In genomic region chr20:5608448-5609161, GRCh38 we compare ENCODE assay signal across 8 cellular contexts. TPM values are rescaled to one million over a fixed set of nuclear protein-coding genes. Genes with fewer than 3 reads are reported as not detected.
DNase-seq lines count a peak whose midpoint lies in the region; ATAC-seq, FAIRE-seq and TF ChIP-seq lines count a peak whose summit lies in the region.

No MANE protein-coding gene starts in this region.

- POLR2A ChIA-PET in endothelial cell of umbilical vein (lab: Charles Lee) = no interaction called here

- no peak for TF ChIP-seq POLR2A in Peyer's patch (IDR thresholded peaks at IDR 0.05)
- no peak for TF ChIP-seq POLR2A in endothelial cell of umbilical vein (IDR thresholded peaks at IDR 0.05; ENCODE audit: low read depth, low read length)

- H3K4me3 ChIP-seq in Peyer's patch (peak overlapping the region; percentile 65 to 89 (median 78)), endothelial cell of umbilical vein (replicated peaks in 1 of 3; ENCODE audit: insufficient read depth in 1 of 3, low read depth in 1 of 3, low read length in 3 of 3) (peak overlapping the region in 1 of 3 experiments; percentile 87), skeletal muscle cell (ENCODE audit: low read depth, low read length) (peak overlapping the region; percentile 75)

- no peak for ATAC-seq in GM21723 (IDR thresholded peaks at IDR 0.05; ENCODE audit: unreplicated experiment)
- no peak for ATAC-seq in activated CD4-positive, CD25-positive, alpha-beta regulatory T cell treated with anti-CD3 and anti-CD28 coated beads, Interleukin-2, amount 50 U/mL, for 24 hours

- no peak for FAIRE-seq in endothelial cell of umbilical vein (lab: Jason Lieb, UNC)

- CTCF ChIA-PET in endothelial cell of umbilical vein (lab: Charles Lee) = interaction anchor here (0.9 to 2.6 kb wide), 4 partner anchors 17 to 106 kb away, joined by 3 to 8 read pairs (median 6); no protein-coding TSS in a partner anchor

- peak overlapping the region; percentile 28 for H3K9ac ChIP-seq in endothelial cell of umbilical vein (replicated peaks; ENCODE audit: extremely low read depth, insufficient read depth, low read length)

- H3K79me2 ChIP-seq in endothelial cell of umbilical vein (ENCODE audit: control insufficient read depth, insufficient read depth, low read length) = peaks cover 32% of the 10 kb centered on the region

- H3K36me3 ChIP-seq in Peyer's patch = no peaks in the 10 kb centered on the region
- no peaks in the 10 kb centered on the region for H3K36me3 ChIP-seq in endothelial cell of umbilical vein (ENCODE audit: control insufficient read depth in 2 of 2, extremely low read depth in 1 of 2, insufficient read depth in 2 of 2, low read length in 2 of 2)

- H3K27me3 ChIP-seq in Peyer's patch = no peaks in the 10 kb centered on the region
- H3K27me3 ChIP-seq in endothelial cell of umbilical vein (ENCODE audit: control insufficient read depth in 2 of 2, insufficient read depth in 2 of 2, low read length in 2 of 2) = no peaks in the 10 kb centered on the region

- no TSS peak for BruUV-seq in endothelial cell of umbilical vein (replicated peaks; lab: Mats Ljungman, UMichigan)

- no peaks in the 10 kb centered on the region for H4K20me1 ChIP-seq in endothelial cell of umbilical vein (replicated peaks; ENCODE audit: control insufficient read depth, extremely low read depth, insufficient read depth, low read length)

- intact Hi-C loops in endothelial cell of umbilical vein (cut with micrococcal nuclease) = loop anchor here (5.0 kb wide), 1 partner anchor 36 kb away; no protein-coding TSS in a partner anchor

- TF ChIP-seq CTCF in Peyer's patch (IDR thresholded peaks at IDR 0.05) (no peak), endothelial cell of umbilical vein (IDR thresholded peaks at IDR 0.05; ENCODE audit: extremely low read depth in 1 of 2, insufficient read depth in 1 of 2, low read depth in 1 of 2, low read length in 2 of 2) (no peak)

- H3K9me3 ChIP-seq in Peyer's patch (no peaks in the 10 kb centered on the region), endothelial cell of umbilical vein (replicated peaks; ENCODE audit: control insufficient read depth, insufficient read depth, low read length) (no peaks in the 10 kb centered on the region)

- no peak overlapping the region for H2AFZ ChIP-seq in endothelial cell of umbilical vein (ENCODE audit: low read depth, low read length)

- H3K9me1 ChIP-seq in endothelial cell of umbilical vein (replicated peaks; ENCODE audit: control insufficient read depth, extremely low read depth, insufficient read depth, low read length) = no peaks in the 10 kb centered on the region

- DNase-seq in NCI-H2196 treated with DMSO at 0.1 percent for 48 hours (lab: John Stamatoyannopoulos, UW; ENCODE audit: unreplicated experiment) = peak; percentile 64
- no peak for DNase-seq in NCI-H2196 (lab: John Stamatoyannopoulos, UW; ENCODE audit: unreplicated experiment)
- no peak for DNase-seq in Peyer's patch
- DNase-seq in endothelial cell of umbilical vein (ENCODE audit: low read depth, low spot score) = peak; percentile 48
- DNase-seq in skeletal muscle cell (ENCODE audit: low read depth) = no peak
- no peak for DNase-seq in effector CD4-positive, alpha-beta T cell

- dilution Hi-C loops in endothelial cell of umbilical vein (cut with MboI; ENCODE audit: extremely low pct_ligation_motif_present, low sequenced_read_pairs) = no loop called here

- H3K4me2 ChIP-seq in endothelial cell of umbilical vein (ENCODE audit: insufficient read depth, low read length) = peak overlapping the region; percentile 93

- H3K4me1 ChIP-seq in Peyer's patch (peaks cover 6 to 40% (median 14%) of the 10 kb centered on the region in 4 donors), endothelial cell of umbilical vein (ENCODE audit: control insufficient read depth, extremely low read depth, insufficient read depth, low read length) (peaks cover 22% of the 10 kb centered on the region)

- H3K27ac ChIP-seq in Peyer's patch (peak overlapping the region; percentile 94 to 100 (median 97)), endothelial cell of umbilical vein (ENCODE audit: insufficient read depth, low read depth, low read length) (no peak overlapping the region)

TF ChIP-seq in endothelial cell of umbilical vein, 7 proteins besides CTCF, POLR2A, EP300 and RAD21:
- TF ChIP-seq MYC (IDR thresholded peaks at IDR 0.05; ENCODE audit: low read depth, low read length) (no peak), JUN (IDR thresholded peaks at IDR 0.05; ENCODE audit: borderline replicate concordance, insufficient read depth, insufficient read length, low read depth) (no peak), EZH2 (IDR thresholded peaks at IDR 0.05; ENCODE audit: borderline replicate concordance, low read depth, low read length, severe bottlenecking) (no peak), POLR2AphosphoS5 (IDR thresholded peaks at IDR 0.05; ENCODE audit: insufficient read depth, low read depth, low read length) (no peak), FOS (IDR thresholded peaks at IDR 0.05; ENCODE audit: borderline replicate concordance, insufficient read depth, low read length) (no peak), GATA2 (IDR thresholded peaks at IDR 0.05; ENCODE audit: insufficient read depth, insufficient read length, low read depth, low read length) (no peak), MAX (IDR thresholded peaks at IDR 0.05; ENCODE audit: insufficient read depth, insufficient read length) (no peak)

RNA-seq across cellular contexts. Expression of gene GPCPD1, which starts 2.2 kb away (rescaled TPM):
- total RNA-seq in Peyer's patch = 10 to 100 TPM; 18.2 to 64.4 (median 23.8) TPM
- total RNA-seq in endothelial cell of umbilical vein = 16.7 and 21.8 TPM in 2 replicates
- polyA plus RNA-seq in endothelial cell of umbilical vein = 5.1 and 6.4 TPM in 2 replicates
- 4.6 and 4.9 TPM in 2 replicates for polyA plus RNA-seq in endothelial cell of umbilical vein (2011; cell fraction: cytosol; rRNA removed)
- polyA plus RNA-seq in endothelial cell of umbilical vein (2011; cell fraction: nucleus; rRNA removed) = 19.2 and 21.8 TPM in 2 replicates
- polyA plus RNA-seq in endothelial cell of umbilical vein (2012) = 8.2 and 8.7 TPM in 2 replicates
- 17.4 and 20.4 TPM in 2 replicates for polyA minus RNA-seq in endothelial cell of umbilical vein
- 4.8 TPM for polyA minus RNA-seq in endothelial cell of umbilical vein (2011; cell fraction: cytosol; rRNA and poly(A)+ RNA removed)
- 18.9 and 20.8 TPM in 2 replicates for polyA minus RNA-seq in endothelial cell of umbilical vein (2011; cell fraction: nucleus; rRNA and poly(A)+ RNA removed)

Comparison
In these comparisons a context has a peak if more than half of its experiments do, and no peak if none do; other contexts are left out.
1. DNase-seq: peak in NCI-H2196 treated with DMSO at 0.1 percent for 48 hours (single experiment) and endothelial cell of umbilical vein (single experiment); none in NCI-H2196 (single experiment), Peyer's patch (0 of 3), skeletal muscle cell (single experiment) and effector CD4-positive, alpha-beta T cell (single experiment).